In genomic region chr19:9139609-9140158, GRCh38 we compare ENCODE assay signal across 8 cellular contexts. TPM values are rescaled to one million over a fixed set of nuclear protein-coding genes. Genes with fewer than 3 reads are reported as not detected.
DNase-seq lines count a peak whose midpoint lies in the region; ATAC-seq and TF ChIP-seq lines count a peak whose summit lies in the region.

No MANE protein-coding gene starts in this region.

- no peaks in the 10 kb centered on the region for H3K36me3 ChIP-seq in lung (ENCODE audit: control insufficient read depth in 2 of 2, insufficient read depth in 2 of 2, low read length in 2 of 2)

- H3K27me3 Mint-ChIP-seq in MCF 10A (ENCODE audit: insufficient read depth, unreplicated experiment): no peaks in the 10 kb centered on the region

- H3K4me1 Mint-ChIP-seq in MCF 10A (ENCODE audit: insufficient read depth, unreplicated experiment): no peaks in the 10 kb centered on the region

- 30 to 31% methylated on average over 8 of the region's 8 CpGs for WGBS in lung, 2 donors

- peaks cover 9% of the 10 kb centered on the region for H3K36me3 Mint-ChIP-seq in MCF 10A (ENCODE audit: insufficient read depth, unreplicated experiment)

- ATAC-seq in lung (ENCODE audit: insufficient read depth, low FRiP score) (no peak), GM21360 (IDR thresholded peaks at IDR 0.05; ENCODE audit: unreplicated experiment) (no peak), HG03025 (IDR thresholded peaks at IDR 0.05; ENCODE audit: low FRiP score, unreplicated experiment) (no peak)

- peaks cover 3 to 6% of the 10 kb centered on the region in 2 donors for H3K4me1 ChIP-seq in lung (ENCODE audit: control insufficient read depth in 2 of 2, insufficient read depth in 2 of 2, low read length in 2 of 2)

- TF ChIP-seq EP300 in Ishikawa (IDR thresholded peaks at IDR 0.05; ENCODE audit: borderline replicate concordance): no peak

- peak overlapping the region; percentile 52 for H3K4me3 ChIP-seq in lung

- no peaks in the 10 kb centered on the region for H3K27me3 ChIP-seq in lung (ENCODE audit: control insufficient read depth, insufficient read depth)

- TF ChIP-seq CTCF in MCF 10A (IDR thresholded peaks at IDR 0.05; ENCODE audit: unreplicated experiment) (no peak), lung (IDR thresholded peaks at IDR 0.05; ENCODE audit: control extremely low read depth, extremely low read depth) (no peak)

- intact Hi-C loops in MCF 10A (cut with micrococcal nuclease): loop anchor here (1.0 to 10.0 kb wide), 7 partner anchors 168 to 888 kb away; partner anchors contain the start of genes MBD3L1, ZNF266, ZNF426 and ZNF558

- no peaks in the 10 kb centered on the region for H3K9me3 ChIP-seq in lung (ENCODE audit: control insufficient read depth in 2 of 2, insufficient read depth in 1 of 2, low read length in 1 of 2)

- peak overlapping the region; percentile 97 for H3K27ac Mint-ChIP-seq in MCF 10A (ENCODE audit: low read depth, unreplicated experiment)

- peak overlapping the region in 1 of 2 donors; percentile 37 for H3K27ac ChIP-seq in lung (ENCODE audit: low read depth in 1 of 2, low read length in 1 of 2)

- POLR2A ChIA-PET in MCF 10A (lab: Yijun Ruan, JAX): interaction anchor here (0.7 kb wide), 1 partner anchor 64 kb away, joined by 5 read pairs; no protein-coding TSS in a partner anchor

- H3K4me3 Mint-ChIP-seq in MCF 10A (ENCODE audit: unreplicated experiment): peak overlapping the region; percentile 99

- no peak for TF ChIP-seq RAD21 in Ishikawa (IDR thresholded peaks at IDR 0.05; ENCODE audit: low read depth)

- BruUV-seq in MCF 10A (replicated peaks; lab: Mats Ljungman, UMichigan): TSS peak; percentile 79

- CTCF ChIA-PET in MCF 10A (lab: Yijun Ruan, JAX): interaction anchor here (1.2 kb wide), 1 partner anchor 483 kb away, joined by 3 read pairs; no protein-coding TSS in a partner anchor

- H3K9me3 Mint-ChIP-seq in MCF 10A (ENCODE audit: unreplicated experiment): peaks cover 12% of the 10 kb centered on the region

- peak; percentile 65 for DNase-seq in NCI-H510A treated with DMSO at 0.1 percent for 48 hours (lab: John Stamatoyannopoulos, UW)
- no peak for DNase-seq in NCI-H510A (lab: John Stamatoyannopoulos, UW)
- DNase-seq in MCF 10A (ENCODE audit: unreplicated experiment): no peak
- no peak for DNase-seq in lung (ENCODE audit: low spot score)
- DNase-seq in NCI-H1417 treated with DMSO at 0.1 percent for 48 hours (lab: John Stamatoyannopoulos, UW): no peak

TF ChIP-seq in Ishikawa, 13 proteins besides CTCF, POLR2A, EP300 and RAD21:
- TF ChIP-seq USF1 (IDR thresholded peaks at IDR 0.05) (peak; percentile 44; the same call in 1 of the 2 replicates), TAF1 (IDR thresholded peaks at IDR 0.05; ENCODE audit: low read depth) (no peak)
TF ChIP-seq in Ishikawa: peak in this region for 1.

RNA-seq across cellular contexts. Expression of gene ZNF317, which starts 0.5 kb away (rescaled TPM):
- total RNA-seq in MCF 10A (2022) (33.9 and 36.6 TPM in 2 replicates), lung (10 to 100 TPM; 25.7 to 32.0 TPM)
- polyA plus RNA-seq in lung: 10 to 100 TPM; 14.7 to 35.2 TPM

RNA-seq across cellular contexts. Expression of gene OR7G3, which starts 12.9 kb away (rescaled TPM):
- total RNA-seq in MCF 10A (2022): not detected in 2 replicates
- not detected for total RNA-seq in lung
- not detected for polyA plus RNA-seq in lung

RNA-seq across cellular contexts. Expression of gene OR7G1, which starts 24.1 kb away (rescaled TPM):
- total RNA-seq in MCF 10A (2022): not detected in 2 replicates
- not detected for total RNA-seq in lung
- not detected for polyA plus RNA-seq in lung

RNA-seq across cellular contexts. Expression of gene OR7G2, which starts 32.4 kb away (rescaled TPM):
- not detected in 2 replicates for total RNA-seq in MCF 10A (2022)
- not detected for total RNA-seq in lung
- not detected for polyA plus RNA-seq in lung

RNA-seq across cellular contexts. Expression of gene OR7D2, which starts 39.1 kb away (rescaled TPM):
- not detected in 2 replicates for total RNA-seq in MCF 10A (2022)
- not detected for total RNA-seq in lung
- polyA plus RNA-seq in lung: under 1 TPM in 1 of 2 donors, not detected in 1; 0.01 TPM
